In the genomic region with DNA sequence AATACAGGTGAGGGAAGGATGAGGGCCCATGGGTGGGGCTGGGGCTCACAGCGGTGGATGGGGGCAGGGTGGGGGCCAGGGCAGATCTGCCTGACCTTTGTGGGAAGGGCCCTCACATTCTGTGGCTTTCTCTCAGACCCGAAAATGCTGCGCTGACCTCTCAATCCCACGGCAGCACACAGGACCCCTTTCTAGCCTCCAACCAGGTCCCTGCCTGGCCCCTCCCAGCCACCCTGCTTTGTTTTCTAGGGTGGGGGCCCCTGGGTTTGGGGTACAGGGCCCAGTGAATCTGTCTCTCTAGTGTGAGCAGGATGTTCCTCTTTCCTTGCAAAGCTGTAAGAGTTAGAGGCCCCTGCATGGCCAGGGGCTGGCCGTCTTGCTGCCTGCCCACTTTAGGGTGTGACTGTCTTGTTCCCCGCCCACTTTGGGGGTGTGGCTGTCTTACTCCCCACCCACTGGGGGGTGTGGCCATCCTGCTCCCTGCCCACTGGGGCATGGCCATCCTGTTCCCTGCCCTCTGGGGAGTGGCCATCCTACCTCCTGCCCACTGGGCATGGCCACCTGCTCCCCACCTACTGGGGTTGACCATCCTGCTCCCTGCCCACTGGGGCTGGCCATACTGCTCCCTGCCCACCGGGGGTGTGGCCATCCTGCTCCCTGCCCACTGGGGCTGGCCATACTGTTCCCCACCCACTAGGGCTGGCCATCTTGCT, we compare ENCODE assay signal across 1 cellular context.
TF ChIP-seq lines count a peak whose summit lies in the region.

No MANE protein-coding gene starts in this region.

TF ChIP-seq in K562, 482 proteins besides CTCF, POLR2A, EP300 and RAD21 (continued from another document):
- TF ChIP-seq, protein P1, sequence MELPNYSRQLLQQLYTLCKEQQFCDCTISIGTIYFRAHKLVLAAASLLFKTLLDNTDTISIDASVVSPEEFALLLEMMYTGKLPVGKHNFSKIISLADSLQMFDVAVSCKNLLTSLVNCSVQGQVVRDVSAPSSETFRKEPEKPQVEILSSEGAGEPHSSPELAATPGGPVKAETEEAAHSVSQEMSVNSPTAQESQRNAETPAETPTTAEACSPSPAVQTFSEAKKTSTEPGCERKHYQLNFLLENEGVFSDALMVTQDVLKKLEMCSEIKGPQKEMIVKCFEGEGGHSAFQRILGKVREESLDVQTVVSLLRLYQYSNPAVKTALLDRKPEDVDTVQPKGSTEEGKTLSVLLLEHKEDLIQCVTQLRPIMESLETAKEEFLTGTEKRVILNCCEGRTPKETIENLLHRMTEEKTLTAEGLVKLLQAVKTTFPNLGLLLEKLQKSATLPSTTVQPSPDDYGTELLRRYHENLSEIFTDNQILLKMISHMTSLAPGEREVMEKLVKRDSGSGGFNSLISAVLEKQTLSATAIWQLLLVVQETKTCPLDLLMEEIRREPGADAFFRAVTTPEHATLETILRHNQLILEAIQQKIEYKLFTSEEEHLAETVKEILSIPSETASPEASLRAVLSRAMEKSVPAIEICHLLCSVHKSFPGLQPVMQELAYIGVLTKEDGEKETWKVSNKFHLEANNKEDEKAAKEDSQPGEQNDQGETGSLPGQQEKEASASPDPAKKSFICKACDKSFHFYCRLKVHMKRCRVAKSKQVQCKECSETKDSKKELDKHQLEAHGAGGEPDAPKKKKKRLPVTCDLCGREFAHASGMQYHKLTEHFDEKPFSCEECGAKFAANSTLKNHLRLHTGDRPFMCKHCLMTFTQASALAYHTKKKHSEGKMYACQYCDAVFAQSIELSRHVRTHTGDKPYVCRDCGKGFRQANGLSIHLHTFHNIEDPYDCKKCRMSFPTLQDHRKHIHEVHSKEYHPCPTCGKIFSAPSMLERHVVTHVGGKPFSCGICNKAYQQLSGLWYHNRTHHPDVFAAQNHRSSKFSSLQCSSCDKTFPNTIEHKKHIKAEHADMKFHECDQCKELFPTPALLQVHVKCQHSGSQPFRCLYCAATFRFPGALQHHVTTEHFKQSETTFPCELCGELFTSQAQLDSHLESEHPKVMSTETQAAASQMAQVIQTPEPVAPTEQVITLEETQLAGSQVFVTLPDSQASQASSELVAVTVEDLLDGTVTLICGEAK (IDR thresholded peaks at IDR 0.05), result no peak
- TF ChIP-seq, protein P1 (CRISPR knock-in tag; IDR thresholded peaks at IDR 0.05), result no peak
- TF ChIP-seq SP1 (CRISPR knock-in tag; IDR thresholded peaks at IDR 0.05) (peak; percentile 41; the same call in 1 of the 2 replicates), ZNF551 (CRISPR knock-in tag; IDR thresholded peaks at IDR 0.05) (no peak), ARNT (IDR thresholded peaks at IDR 0.05) (no peak)
- TF ChIP-seq, protein P2, sequence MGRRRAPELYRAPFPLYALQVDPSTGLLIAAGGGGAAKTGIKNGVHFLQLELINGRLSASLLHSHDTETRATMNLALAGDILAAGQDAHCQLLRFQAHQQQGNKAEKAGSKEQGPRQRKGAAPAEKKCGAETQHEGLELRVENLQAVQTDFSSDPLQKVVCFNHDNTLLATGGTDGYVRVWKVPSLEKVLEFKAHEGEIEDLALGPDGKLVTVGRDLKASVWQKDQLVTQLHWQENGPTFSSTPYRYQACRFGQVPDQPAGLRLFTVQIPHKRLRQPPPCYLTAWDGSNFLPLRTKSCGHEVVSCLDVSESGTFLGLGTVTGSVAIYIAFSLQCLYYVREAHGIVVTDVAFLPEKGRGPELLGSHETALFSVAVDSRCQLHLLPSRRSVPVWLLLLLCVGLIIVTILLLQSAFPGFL (CRISPR knock-in tag; IDR thresholded peaks at IDR 0.05), result no peak
